Comparison of ENCODE assay signal across 8 cellular contexts in genomic region chr16:54928421-54929089, GRCh38. TPM values are rescaled to one million over a fixed set of nuclear protein-coding genes. Genes with fewer than 3 reads are reported as not detected.
DNase-seq lines count a peak whose midpoint lies in the region; ATAC-seq and TF ChIP-seq lines count a peak whose summit lies in the region.

No MANE protein-coding gene starts in this region.

- H3K27me3 Mint-ChIP-seq in stimulated activated naive CD8-positive, alpha-beta T cell treated with anti-CD3 and anti-CD28 coated beads, Interleukin-15, amount 100 ng/mL, for 72 hours, result peaks cover 77% of the 10 kb centered on the region

- peak overlapping the region; percentile 68 to 69 for H3K4me3 ChIP-seq in cardiac fibroblast (replicated peaks in 1 of 2; ENCODE audit: low read depth in 2 of 2, low read length in 2 of 2)

- peak; percentile 63 for DNase-seq in Daoy (ENCODE audit: low read depth)
- DNase-seq in RPMI8226, result peak; percentile 85
- DNase-seq in cardiac fibroblast (ENCODE audit: low read depth in 2 of 2), result peak in 1 of 2 donors; percentile 46
- peak; percentile 52 to 63 for DNase-seq in stimulated activated naive CD8-positive, alpha-beta T cell treated with anti-CD3 and anti-CD28 coated beads, Interleukin-15, amount 100 ng/mL, for 72 hours
- DNase-seq in COLO829 (ENCODE audit: low spot score), result no peak

- peak overlapping the region; percentile 88 to 93 for H3K4me3 Mint-ChIP-seq in stimulated activated naive CD8-positive, alpha-beta T cell treated with anti-CD3 and anti-CD28 coated beads, Interleukin-15, amount 100 ng/mL, for 72 hours

- H3K9me3 Mint-ChIP-seq in stimulated activated naive CD8-positive, alpha-beta T cell treated with anti-CD3 and anti-CD28 coated beads, Interleukin-15, amount 100 ng/mL, for 72 hours, result no peaks in the 10 kb centered on the region

- no peak for TF ChIP-seq CTCF in cardiac fibroblast (IDR thresholded peaks at IDR 0.05; ENCODE audit: low read depth, low read length)

- ATAC-seq in GM19455 (IDR thresholded peaks at IDR 0.05; ENCODE audit: unreplicated experiment) (peak; percentile 62), HG03442 (IDR thresholded peaks at IDR 0.05; ENCODE audit: unreplicated experiment) (peak; percentile 46)
- ATAC-seq in stimulated activated naive CD8-positive, alpha-beta T cell treated with anti-CD3 and anti-CD28 coated beads, Interleukin-15, amount 100 ng/mL, for 72 hours, result peak; percentile 33

- H3K4me1 Mint-ChIP-seq in stimulated activated naive CD8-positive, alpha-beta T cell treated with anti-CD3 and anti-CD28 coated beads, Interleukin-15, amount 100 ng/mL, for 72 hours, result peaks cover 43% of the 10 kb centered on the region

- peak overlapping the region; percentile 65 for H3K27ac ChIP-seq in layer of hippocampus (ENCODE audit: low read depth, low read length)

- H3K27ac Mint-ChIP-seq in stimulated activated naive CD8-positive, alpha-beta T cell treated with anti-CD3 and anti-CD28 coated beads, Interleukin-15, amount 100 ng/mL, for 72 hours, result peak overlapping the region; percentile 93 to 97

- peaks cover 17% of the 10 kb centered on the region for H3K27me3 ChIP-seq in layer of hippocampus (ENCODE audit: control insufficient read depth, insufficient read depth, low read length)

RNA-seq across cellular contexts. Expression of gene IRX5, which starts 2.1 kb away (rescaled TPM):
- total RNA-seq in Daoy (2014; rRNA removed; shearing (Covaris generic)), result 3.6 and 7.6 TPM in 2 replicates
